Comparison of ENCODE assay signal across 9 cellular contexts in genomic region chr11:95699631-95700470, GRCh38.
DNase-seq lines count a peak whose midpoint lies in the region; ATAC-seq and TF ChIP-seq lines count a peak whose summit lies in the region.
"Had no signal": no experiment of that assay in that cellular context is flagged by ENCODE, and none has a peak within 500 bp of the region (broad histone marks: within the 10 kb centered on the region; RNA-seq: fewer than 3 reads in every experiment).

No MANE protein-coding gene starts in this region.

- no peak overlapping the region for H2AFZ ChIP-seq in H9 (ENCODE audit: low read length)

- no peak overlapping the region for H4K91ac ChIP-seq in H9 (ENCODE audit: insufficient read length, low read depth, low read length)

- peaks cover 61% of the 10 kb centered on the region for H3K4me1 Mint-ChIP-seq in activated CD4-positive, alpha-beta T cell treated with anti-CD3 and anti-CD28 coated beads, Interleukin-2, amount 10 ng/mL, durations not matched to agents 7 days and 5 days
- H3K4me1 Mint-ChIP-seq in H9 = peaks cover 12 to 16% of the 10 kb centered on the region in 2 experiments

- peak overlapping the region; percentile 59 for H3K4me3 Mint-ChIP-seq in activated CD4-positive, alpha-beta T cell treated with anti-CD3 and anti-CD28 coated beads, Interleukin-2, amount 10 ng/mL, durations not matched to agents 7 days and 5 days
- H3K4me3 Mint-ChIP-seq in H9 = no peak overlapping the region

- H3K4me1 ChIP-seq in H9 (ENCODE audit: insufficient read depth, low read length) = no peaks in the 10 kb centered on the region

- H3K27ac Mint-ChIP-seq in activated CD4-positive, alpha-beta T cell treated with anti-CD3 and anti-CD28 coated beads, Interleukin-2, amount 10 ng/mL, durations not matched to agents 7 days and 5 days = peak overlapping the region; percentile 93
- no peak overlapping the region for H3K27ac Mint-ChIP-seq in H9

- no peak overlapping the region for H3K4ac ChIP-seq in H9 (ENCODE audit: low read depth, low read length)

- no peak overlapping the region for H2BK5ac ChIP-seq in H9 (ENCODE audit: insufficient read length, low read length)

- no peak overlapping the region for H4K5ac ChIP-seq in H9 (ENCODE audit: insufficient read length, low read depth, low read length)

- H3K27ac ChIP-seq in H9 (ENCODE audit: insufficient read length, low read depth, low read length) = no peak overlapping the region

- no peak overlapping the region for H3T11ph ChIP-seq in H9 (ENCODE audit: low read length)

- no peaks in the 10 kb centered on the region for H3K79me2 ChIP-seq in H9 (ENCODE audit: insufficient read depth, low read length)

- no peak overlapping the region for H3K9ac ChIP-seq in H9 (ENCODE audit: extremely low read depth, insufficient read length, low read length)

- H2BK120ac ChIP-seq in H9 (ENCODE audit: low read depth, low read length, poor library complexity, severe bottlenecking) = no peak overlapping the region

- DNase-seq in activated CD4-positive, alpha-beta T cell treated with anti-CD3 and anti-CD28 coated beads, Interleukin-2, amount 10 ng/mL, durations not matched to agents 7 days and 5 days = no peak
- DNase-seq in activated CD4-positive, alpha-beta T cell treated with anti-CD3 and anti-CD28 coated beads for 48 hours = no peak
- peak; percentile 39 for DNase-seq in central memory CD4-positive, alpha-beta T cell
- DNase-seq in stromal cell of bone marrow (ENCODE audit: low read depth) = peak; percentile 49
- DNase-seq in NCI-H1048 (lab: John Stamatoyannopoulos, UW) = no peak
- DNase-seq in H9 = no peak
- DNase-seq: erythroblast had no signal

- H3K79me1 ChIP-seq in H9 (ENCODE audit: insufficient read depth, low read depth, low read length, poor library complexity, severe bottlenecking) = no peaks in the 10 kb centered on the region

- ATAC-seq in HG03442 (IDR thresholded peaks at IDR 0.05; ENCODE audit: unreplicated experiment) (peak; percentile 60), GM19395 (IDR thresholded peaks at IDR 0.05; ENCODE audit: unreplicated experiment) (no peak)

- no peaks in the 10 kb centered on the region for H3K9me3 ChIP-seq in H9 (ENCODE audit: control insufficient read depth, low read depth, low read length)

- H4K20me1 ChIP-seq in H9 (ENCODE audit: control insufficient read depth, insufficient read depth, insufficient read length) = no peaks in the 10 kb centered on the region

- H3K56ac ChIP-seq in H9 (ENCODE audit: insufficient read length, low read depth, low read length) = no peak overlapping the region

- TF ChIP-seq CTCF in H9 (conservative IDR thresholded peaks at IDR 0.05) = no peak

- H2AK5ac ChIP-seq in H9 (ENCODE audit: insufficient read length, low read length) = no peak overlapping the region

- H3K36me3 Mint-ChIP-seq in activated CD4-positive, alpha-beta T cell treated with anti-CD3 and anti-CD28 coated beads, Interleukin-2, amount 10 ng/mL, durations not matched to agents 7 days and 5 days (ENCODE audit: low read depth) = peaks cover 37% of the 10 kb centered on the region
- H3K36me3 Mint-ChIP-seq in H9 (ENCODE audit: insufficient read depth in 1 of 3, low read depth in 3 of 3) = no peaks in the 10 kb centered on the region

- no peak overlapping the region for H3K18ac ChIP-seq in H9 (ENCODE audit: insufficient read length, low read depth, low read length)

- no peaks in the 10 kb centered on the region for H3K27me3 ChIP-seq in H9 (ENCODE audit: insufficient read depth, low read length)

- H3K9me3 Mint-ChIP-seq in activated CD4-positive, alpha-beta T cell treated with anti-CD3 and anti-CD28 coated beads, Interleukin-2, amount 10 ng/mL, durations not matched to agents 7 days and 5 days = peaks cover 17% of the 10 kb centered on the region
- H3K9me3 Mint-ChIP-seq in H9 = no peaks in the 10 kb centered on the region

- H2BK20ac ChIP-seq in H9 (ENCODE audit: low read depth, low read length, poor library complexity, severe bottlenecking) = no peak overlapping the region

- no peaks in the 10 kb centered on the region for H3K27me3 Mint-ChIP-seq in activated CD4-positive, alpha-beta T cell treated with anti-CD3 and anti-CD28 coated beads, Interleukin-2, amount 10 ng/mL, durations not matched to agents 7 days and 5 days
- no peaks in the 10 kb centered on the region for H3K27me3 Mint-ChIP-seq in H9 (ENCODE audit: low read depth)

- no peak overlapping the region for H3K23ac ChIP-seq in H9 (ENCODE audit: insufficient read length, low read depth, low read length)

- no peak overlapping the region for H3K14ac ChIP-seq in H9 (ENCODE audit: insufficient read depth, low read length)

- H3K4me2 ChIP-seq in H9 (ENCODE audit: insufficient read depth, insufficient read length, low read length) = no peak overlapping the region

- CTCF ChIA-PET in activated CD4-positive, alpha-beta T cell treated with anti-CD3 and anti-CD28 coated beads, Interleukin-2, amount 10 ng/mL, durations not matched to agents 7 days and 5 days (lab: Charles Lee) = interaction anchor here (0.9 to 1.5 kb wide), 6 partner anchors 9 to 541 kb away, joined by 3 to 7 read pairs (median 4); no protein-coding TSS in a partner anchor

- WGBS in H9 (ENCODE audit: extremely low coverage, insufficient read length, low lambda C conversion rate) = no CpG with 5 or more reads among the region's 2 CpGs

- POLR2A ChIA-PET in activated CD4-positive, alpha-beta T cell treated with anti-CD3 and anti-CD28 coated beads, Interleukin-2, amount 10 ng/mL, durations not matched to agents 7 days and 5 days (lab: Charles Lee) = interaction anchor here (0.6 to 1.0 kb wide), 4 partner anchors 17 to 612 kb away, joined by 3 read pairs; partner anchors contain the start of genes CEP57 and FAM76B

- no peak overlapping the region for H4K8ac ChIP-seq in H9 (replicated peaks; ENCODE audit: insufficient read length, low read depth, low read length)

- H2BK12ac ChIP-seq in H9 (ENCODE audit: insufficient read length, low read depth, low read length) = no peak overlapping the region

- no peak overlapping the region for H2BK15ac ChIP-seq in H9 (ENCODE audit: low read depth, low read length)

- H3K23me2 ChIP-seq in H9 (ENCODE audit: insufficient read length, low read depth, low read length, poor library complexity, severe bottlenecking) = no peaks in the 10 kb centered on the region

Comparison
In these comparisons a context has a peak if more than half of its experiments do, and no peak if none do; other contexts are left out.
1. DNase-seq: peak in central memory CD4-positive, alpha-beta T cell (single experiment) and stromal cell of bone marrow (single experiment); none in activated CD4-positive, alpha-beta T cell treated with anti-CD3 and anti-CD28 coated beads, Interleukin-2, amount 10 ng/mL, durations not matched to agents 7 days and 5 days (single experiment), activated CD4-positive, alpha-beta T cell treated with anti-CD3 and anti-CD28 coated beads for 48 hours (single experiment), NCI-H1048 (single experiment) and H9 (single experiment).